8 cellular contexts compared by ENCODE assay signal in the genomic region with DNA sequence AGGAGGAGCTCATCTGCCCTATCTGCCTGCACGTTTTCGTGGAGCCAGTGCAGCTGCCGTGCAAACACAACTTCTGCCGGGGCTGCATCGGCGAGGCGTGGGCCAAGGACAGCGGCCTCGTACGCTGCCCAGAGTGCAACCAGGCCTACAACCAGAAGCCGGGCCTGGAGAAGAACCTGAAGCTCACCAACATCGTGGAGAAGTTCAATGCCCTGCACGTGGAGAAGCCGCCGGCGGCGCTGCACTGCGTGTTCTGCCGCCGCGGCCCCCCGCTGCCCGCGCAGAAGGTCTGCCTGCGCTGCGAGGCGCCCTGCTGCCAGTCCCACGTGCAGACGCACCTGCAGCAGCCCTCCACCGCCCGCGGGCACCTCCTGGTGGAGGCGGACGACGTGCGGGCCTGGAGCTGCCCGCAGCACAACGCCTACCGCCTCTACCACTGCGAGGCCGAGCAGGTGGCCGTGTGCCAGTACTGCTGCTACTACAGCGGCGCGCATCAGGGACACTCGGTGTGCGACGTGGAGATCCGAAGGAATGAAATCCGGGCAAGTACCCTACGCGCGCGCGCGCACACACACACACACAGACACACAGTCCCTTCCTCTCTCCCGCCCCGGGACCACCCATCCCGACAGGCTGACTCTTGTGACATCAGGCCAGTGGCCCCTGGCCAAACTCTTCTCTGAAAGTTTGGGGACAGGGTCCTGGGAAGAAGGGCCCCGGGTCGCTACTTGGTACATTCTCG. TPM values are rescaled to one million over a fixed set of nuclear protein-coding genes. Genes with fewer than 3 reads are reported as not detected.
DNase-seq lines count a peak whose midpoint lies in the region; ATAC-seq lines count a peak whose summit lies in the region.

No MANE protein-coding gene starts in this region.

- H3K4me3 ChIP-seq in HAP-1, result peak overlapping the region; percentile 62

- peaks cover 7% of the 10 kb centered on the region for H3K36me3 ChIP-seq in HAP-1 (replicated peaks)

- peaks cover 10% of the 10 kb centered on the region for H3K4me1 ChIP-seq in HAP-1

- in situ Hi-C loops in HAP-1 (cut with MboI; ENCODE audit: low sequenced_read_pairs), result no loop called here

- DNase-seq in Ammon's horn (ENCODE audit: low spot score) (peak; percentile 81), HAP-1 (ENCODE audit: low spot score in 2 of 2) (peak; percentile 56 to 87), NCI-H510A treated with DMSO at 0.1 percent for 48 hours (lab: John Stamatoyannopoulos, UW) (peak; percentile 60), ecto neural progenitor cell (ENCODE audit: low spot score) (peak; percentile 84), lung microvascular endothelial cell (ENCODE audit: low read depth in 2 of 2) (peak; percentile 85 to 93)
- peak; percentile 71 to 75 for DNase-seq in activated CD4-positive, alpha-beta T cell treated with anti-CD3 and anti-CD28 coated beads, Interleukin-2, amount 50 U/mL, for 4 hours
- DNase-seq in stimulated activated CD4-positive, alpha-beta T cell treated with anti-CD3 and anti-CD28 coated beads, TNF-alpha, amount 100 ng/mL, for 24 hours (ENCODE audit: low read depth in 3 of 3), result peak; percentile 54 to 74 (median 60)

- no peaks in the 10 kb centered on the region for H3K27me3 ChIP-seq in HAP-1 (ENCODE audit: low read depth)

- ATAC-seq in GM19328 (IDR thresholded peaks at IDR 0.05; ENCODE audit: unreplicated experiment), result no peak

- no peaks in the 10 kb centered on the region for H3K9me3 ChIP-seq in HAP-1

RNA-seq across cellular contexts. Expression of a gene that starts 0.5 kb away (rescaled TPM):
- total RNA-seq in lung microvascular endothelial cell, result 42.7 and 67.5 TPM in 2 replicates
